20 cellular contexts compared by ENCODE assay signal in the genomic region with DNA sequence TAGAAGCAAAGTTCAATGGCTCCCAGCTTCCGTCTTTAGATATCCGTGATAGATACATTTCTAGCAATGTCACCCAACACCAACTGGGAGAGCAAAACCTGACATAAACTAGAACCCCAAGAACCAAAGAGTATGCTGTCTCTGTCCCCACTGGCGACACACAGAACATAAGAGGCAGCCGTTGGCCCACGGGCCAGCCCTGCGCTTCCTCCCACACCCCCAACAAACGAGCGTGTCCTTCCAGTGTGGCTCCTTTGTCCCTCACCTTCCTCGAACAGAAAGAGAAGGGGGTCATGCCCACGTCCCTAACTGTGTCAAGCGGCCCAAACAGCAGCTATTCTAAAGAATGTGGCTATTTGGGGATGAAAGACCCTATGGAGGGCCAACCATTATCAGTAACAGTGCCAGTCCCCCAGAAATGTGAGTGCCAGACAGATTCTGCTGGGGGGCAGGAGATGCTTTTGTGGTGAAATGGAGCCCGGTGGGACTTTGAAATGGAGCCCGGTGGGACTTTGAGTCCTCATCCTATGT.
DNase-seq lines count a peak whose midpoint lies in the region; ATAC-seq, FAIRE-seq and TF ChIP-seq lines count a peak whose summit lies in the region.
"Had no signal": no experiment of that assay in that cellular context is flagged by ENCODE, and none has a peak within 500 bp of the region (broad histone marks: within the 10 kb centered on the region; RNA-seq: fewer than 3 reads in every experiment).

No MANE protein-coding gene starts in this region.

- no peak overlapping the region for H3K27ac ChIP-seq in H1 (ENCODE audit: low read depth, low read length)
- H3K27ac ChIP-seq: 22Rv1 had no signal

- no peak overlapping the region for H4K91ac ChIP-seq in H1 (replicated peaks; ENCODE audit: insufficient read length, low read length)

- POLR2A ChIA-PET in activated CD4-positive, alpha-beta T cell treated with anti-CD3 and anti-CD28 coated beads for 36 hours (lab: Charles Lee): interaction anchor here (0.6 kb wide), 1 partner anchor 180 kb away, joined by 4 read pairs; no protein-coding TSS in a partner anchor
- POLR2A ChIA-PET in activated CD4-positive, alpha-beta T cell treated with anti-CD3 and anti-CD28 coated beads, Interleukin-2, amount 10 ng/mL, durations not matched to agents 7 days and 5 days (lab: Charles Lee): interaction anchor here (0.5 kb wide), 1 partner anchor 31 kb away, joined by 3 read pairs; no protein-coding TSS in a partner anchor
- POLR2A ChIA-PET in H1 (lab: Charles Lee; ENCODE audit: partially characterized antibody): no interaction called here
- POLR2A ChIA-PET in HEK293T (lab: Yijun Ruan, JAX): no interaction called here

- no peak overlapping the region for H3K4ac ChIP-seq in H1 (replicated peaks; ENCODE audit: insufficient read length, low read depth, low read length)

- 91% methylated on average over 13 of the region's 13 CpGs; no CpG with 5 or more reads in 1 of the 2 experiments for WGBS in H1 (ENCODE audit: extremely low coverage in 1 of 2, insufficient coverage in 1 of 2, insufficient read length in 1 of 2, insufficient replicate concordance in 2 of 2, low coverage in 1 of 2, low lambda C conversion rate in 2 of 2, missing lambda C conversion rate in 1 of 2), 2 experiments

- H2BK15ac ChIP-seq in H1 (ENCODE audit: low read length): 0 out of 2 replicates have a peak overlapping the region, but pooled peaks have one; percentile 66

- H3K27me3 Mint-ChIP-seq in activated CD4-positive, alpha-beta T cell treated with anti-CD3 and anti-CD28 coated beads for 36 hours: no peaks in the 10 kb centered on the region
- H3K27me3 Mint-ChIP-seq in activated CD4-positive, alpha-beta T cell treated with anti-CD3 and anti-CD28 coated beads, Interleukin-2, amount 10 ng/mL, durations not matched to agents 7 days and 5 days: no peaks in the 10 kb centered on the region
- no peaks in the 10 kb centered on the region for H3K27me3 Mint-ChIP-seq in stimulated activated naive CD8-positive, alpha-beta T cell treated with anti-CD3 and anti-CD28 coated beads, Interleukin-15, Interleukin-2, amounts not matched to agents 100 ng/mL and 50 ng/mL, for 24 hours

- TF ChIP-seq RAD21 in H1 (IDR thresholded peaks at IDR 0.05 in 1 of 2, conservative IDR thresholded peaks at IDR 0.05 in 1 of 2; ENCODE audit: low read depth in 2 of 2, low read length in 2 of 2): no peak

- no peak for FAIRE-seq in H1 (lab: Jason Lieb, UNC)
- FAIRE-seq: G401.6, GM12878 had no signal

- no peak for ATAC-seq in activated CD4-positive, alpha-beta T cell treated with anti-CD3 and anti-CD28 coated beads for 36 hours
- no peak for ATAC-seq in stimulated activated naive CD8-positive, alpha-beta T cell treated with anti-CD3 and anti-CD28 coated beads, Interleukin-15, Interleukin-2, amounts not matched to agents 100 U/mL and 50 U/mL, for 24 hours
- ATAC-seq: PC-3 had no signal

- no peaks in the 10 kb centered on the region for H3K79me1 ChIP-seq in H1 (ENCODE audit: low read depth, low read length)

- H3K4me3 ChIP-seq in H1 (ENCODE audit: extremely low read depth in 1 of 4, insufficient read depth in 2 of 4, low read depth in 3 of 4, low read length in 4 of 4) (no peak overlapping the region), BE2C (ENCODE audit: low read depth, low read length) (no peak overlapping the region)

- no peak overlapping the region for H3K4me2 ChIP-seq in H1 (ENCODE audit: insufficient read depth in 1 of 2, low read depth in 2 of 2, low read length in 2 of 2)

- H4K5ac ChIP-seq in H1 (ENCODE audit: insufficient read length, low read depth, low read length): no peak overlapping the region

- H4K20me1 ChIP-seq in H1 (replicated peaks in 1 of 2; ENCODE audit: control insufficient read depth in 1 of 2, insufficient read depth in 2 of 2, low read length in 2 of 2): no peaks in the 10 kb centered on the region

- CTCF ChIA-PET in activated CD4-positive, alpha-beta T cell treated with anti-CD3 and anti-CD28 coated beads for 36 hours (lab: Charles Lee): interaction anchor here (0.6 kb wide), 1 partner anchor 1426 kb away, joined by 3 read pairs; no protein-coding TSS in a partner anchor
- CTCF ChIA-PET in activated CD4-positive, alpha-beta T cell treated with anti-CD3 and anti-CD28 coated beads, Interleukin-2, amount 10 ng/mL, durations not matched to agents 7 days and 5 days (lab: Charles Lee): interaction anchor here (1.2 to 1.3 kb wide), 2 partner anchors 10 to 44 kb away, joined by 3 to 5 read pairs; no protein-coding TSS in a partner anchor
- CTCF ChIA-PET in H1 (lab: Charles Lee; ENCODE audit: partially characterized antibody) (interaction anchor here (1.8 to 3.8 kb wide), 2 partner anchors 12 to 16 kb away, joined by 5 to 22 read pairs; no protein-coding TSS in a partner anchor), HEK293T (lab: Yijun Ruan, JAX) (no interaction called here)

- TF ChIP-seq CTCF in H1 (IDR thresholded peaks at IDR 0.05; ENCODE audit: control extremely low read depth in 1 of 3, insufficient read depth in 1 of 3, low read depth in 1 of 3, low read length in 3 of 3) (no peak), BE2C (IDR thresholded peaks at IDR 0.05; ENCODE audit: low read depth, low read length) (no peak)

- H3K9ac ChIP-seq in H1 (replicated peaks in 1 of 4; ENCODE audit: extremely low read depth in 1 of 4, low read depth in 3 of 4, low read length in 3 of 4): no peak overlapping the region

- no peak overlapping the region for H3K18ac ChIP-seq in H1 (ENCODE audit: extremely low read depth, low read length)

- H3K79me2 ChIP-seq in H1 (ENCODE audit: control insufficient read depth in 1 of 2, insufficient read depth in 2 of 2, low read length in 2 of 2): no peaks in the 10 kb centered on the region

- no peak for DNase-seq in activated CD4-positive, alpha-beta T cell treated with anti-CD3 and anti-CD28 coated beads for 36 hours
- no peak for DNase-seq in activated CD4-positive, alpha-beta T cell treated with anti-CD3 and anti-CD28 coated beads, Interleukin-2, amount 10 ng/mL, durations not matched to agents 7 days and 5 days
- DNase-seq in stimulated activated naive CD8-positive, alpha-beta T cell treated with anti-CD3 and anti-CD28 coated beads, Interleukin-15, Interleukin-2, amounts not matched to agents 100 U/mL and 50 U/mL, for 24 hours: no peak
- DNase-seq in H1 (ENCODE audit: low read depth in 1 of 2, low spot score in 2 of 2) (peak in 1 of 2 experiments; percentile 26), HEK293T (ENCODE audit: extremely low spot score) (no peak), T1000 (lab: John Stamatoyannopoulos, UW) (no peak), BE2C (no peak)
- DNase-seq: DND-41, GOT3, KG1, NCI-H1436, NCI-H2029, NCI-H2171, NCI-H446 treated with DMSO at 0.1 percent for 48 hours, NCI-H748 treated with DMSO at 0.1 percent for 48 hours, PC-3 had no signal

- H4K8ac ChIP-seq in H1 (ENCODE audit: extremely low read depth, insufficient read depth, low read length): no peak overlapping the region

- H3K23me2 ChIP-seq in H1 (ENCODE audit: low read depth, low read length): peaks cover 2% of the 10 kb centered on the region; the same call in 1 of the 2 replicates

- no peak overlapping the region for H2BK12ac ChIP-seq in H1 (ENCODE audit: low read depth, low read length)

- no peak for TF ChIP-seq EP300 in H1 (IDR thresholded peaks at IDR 0.05; ENCODE audit: borderline replicate concordance in 1 of 2, low read depth in 2 of 2, low read length in 2 of 2)

- intact Hi-C loops in activated CD4-positive, alpha-beta T cell treated with anti-CD3 and anti-CD28 coated beads for 36 hours (cut with DNase I, micrococcal nuclease): loop anchor here (2.0 to 5.0 kb wide), 3 partner anchors 39 to 203 kb away; no protein-coding TSS in a partner anchor

- peak overlapping the region; percentile 40; the same call in 1 of the 2 replicates for H2BK20ac ChIP-seq in H1 (ENCODE audit: low read length)

- H3K4me1 Mint-ChIP-seq in activated CD4-positive, alpha-beta T cell treated with anti-CD3 and anti-CD28 coated beads for 36 hours: peaks cover 40% of the 10 kb centered on the region
- peaks cover 22% of the 10 kb centered on the region for H3K4me1 Mint-ChIP-seq in activated CD4-positive, alpha-beta T cell treated with anti-CD3 and anti-CD28 coated beads, Interleukin-2, amount 10 ng/mL, durations not matched to agents 7 days and 5 days
- peaks cover 46% of the 10 kb centered on the region for H3K4me1 Mint-ChIP-seq in stimulated activated naive CD8-positive, alpha-beta T cell treated with anti-CD3 and anti-CD28 coated beads, Interleukin-15, Interleukin-2, amounts not matched to agents 100 ng/mL and 50 ng/mL, for 24 hours (ENCODE audit: low read depth)

- H2AK5ac ChIP-seq in H1 (ENCODE audit: low read depth, low read length): no peak overlapping the region

- H3K23ac ChIP-seq in H1 (ENCODE audit: insufficient read length): no peak overlapping the region

- peaks cover 14 to 27% (median 22%) of the 10 kb centered on the region in 4 experiments for H3K4me1 ChIP-seq in H1 (replicated peaks in 1 of 4; ENCODE audit: control insufficient read depth in 3 of 4, insufficient read depth in 4 of 4, low read length in 3 of 4)
- H3K4me1 ChIP-seq in BE2C: no peaks in the 10 kb centered on the region

- H3K9me3 ChIP-seq in H1 (ENCODE audit: insufficient read depth in 2 of 2, low read depth in 1 of 2, low read length in 1 of 2) (no peaks in the 10 kb centered on the region), BE2C (no peaks in the 10 kb centered on the region)

- H2BK5ac ChIP-seq in H1 (ENCODE audit: low read depth, low read length): no peak overlapping the region; the same call in 1 of the 2 replicates

- H3K36me3 ChIP-seq in H1 (ENCODE audit: control insufficient read depth in 2 of 4, insufficient read depth in 4 of 4, low read length in 3 of 4) (no peaks in the 10 kb centered on the region), BE2C (no peaks in the 10 kb centered on the region)

- no peaks in the 10 kb centered on the region for H3K36me3 Mint-ChIP-seq in activated CD4-positive, alpha-beta T cell treated with anti-CD3 and anti-CD28 coated beads for 36 hours (ENCODE audit: low read depth)
- H3K36me3 Mint-ChIP-seq in activated CD4-positive, alpha-beta T cell treated with anti-CD3 and anti-CD28 coated beads, Interleukin-2, amount 10 ng/mL, durations not matched to agents 7 days and 5 days (ENCODE audit: low read depth): no peaks in the 10 kb centered on the region
- no peaks in the 10 kb centered on the region for H3K36me3 Mint-ChIP-seq in stimulated activated naive CD8-positive, alpha-beta T cell treated with anti-CD3 and anti-CD28 coated beads, Interleukin-15, Interleukin-2, amounts not matched to agents 100 ng/mL and 50 ng/mL, for 24 hours (ENCODE audit: low read depth)

- peak overlapping the region; percentile 95 for H3K27ac Mint-ChIP-seq in activated CD4-positive, alpha-beta T cell treated with anti-CD3 and anti-CD28 coated beads for 36 hours
- no peak overlapping the region for H3K27ac Mint-ChIP-seq in activated CD4-positive, alpha-beta T cell treated with anti-CD3 and anti-CD28 coated beads, Interleukin-2, amount 10 ng/mL, durations not matched to agents 7 days and 5 days
- H3K27ac Mint-ChIP-seq in stimulated activated naive CD8-positive, alpha-beta T cell treated with anti-CD3 and anti-CD28 coated beads, Interleukin-15, Interleukin-2, amounts not matched to agents 100 ng/mL and 50 ng/mL, for 24 hours: peak overlapping the region; percentile 92

- H3K4me3 Mint-ChIP-seq in activated CD4-positive, alpha-beta T cell treated with anti-CD3 and anti-CD28 coated beads for 36 hours: no peak overlapping the region
- H3K4me3 Mint-ChIP-seq in activated CD4-positive, alpha-beta T cell treated with anti-CD3 and anti-CD28 coated beads, Interleukin-2, amount 10 ng/mL, durations not matched to agents 7 days and 5 days: no peak overlapping the region
- H3K4me3 Mint-ChIP-seq in stimulated activated naive CD8-positive, alpha-beta T cell treated with anti-CD3 and anti-CD28 coated beads, Interleukin-15, Interleukin-2, amounts not matched to agents 100 ng/mL and 50 ng/mL, for 24 hours: no peak overlapping the region

- TF ChIP-seq POLR2A in H1 (IDR thresholded peaks at IDR 0.05; ENCODE audit: control extremely low read depth in 1 of 2, low read depth in 2 of 2, low read length in 2 of 2): no peak

- H2BK120ac ChIP-seq in H1 (replicated peaks; ENCODE audit: low read depth, low read length): no peak overlapping the region

- H2AFZ ChIP-seq in H1 (ENCODE audit: low read length): no peak overlapping the region

- H3K56ac ChIP-seq in H1 (replicated peaks; ENCODE audit: insufficient read length, low read depth, low read length): no peak overlapping the region

- no peak overlapping the region for H3K14ac ChIP-seq in H1 (ENCODE audit: insufficient read length)

- no peaks in the 10 kb centered on the region for H3K9me3 Mint-ChIP-seq in activated CD4-positive, alpha-beta T cell treated with anti-CD3 and anti-CD28 coated beads for 36 hours (ENCODE audit: low read depth)
- H3K9me3 Mint-ChIP-seq in activated CD4-positive, alpha-beta T cell treated with anti-CD3 and anti-CD28 coated beads, Interleukin-2, amount 10 ng/mL, durations not matched to agents 7 days and 5 days: no peaks in the 10 kb centered on the region
- H3K9me3 Mint-ChIP-seq in stimulated activated naive CD8-positive, alpha-beta T cell treated with anti-CD3 and anti-CD28 coated beads, Interleukin-15, Interleukin-2, amounts not matched to agents 100 ng/mL and 50 ng/mL, for 24 hours: no peaks in the 10 kb centered on the region

- H3K27me3 ChIP-seq in H1 (replicated peaks in 1 of 4; ENCODE audit: control insufficient read depth in 3 of 4, extremely low read depth in 1 of 4, insufficient read depth in 3 of 4, low read length in 3 of 4) (no peaks in the 10 kb centered on the region), BE2C (no peaks in the 10 kb centered on the region)

Comparison
In these comparisons a context has a peak if more than half of its experiments do, and no peak if none do; other contexts are left out.
1. POLR2A ChIA-PET loops: an anchor here in activated CD4-positive, alpha-beta T cell treated with anti-CD3 and anti-CD28 coated beads for 36 hours (0.6 kb wide) and activated CD4-positive, alpha-beta T cell treated with anti-CD3 and anti-CD28 coated beads, Interleukin-2, amount 10 ng/mL, durations not matched to agents 7 days and 5 days (0.5 kb wide); none called in H1 and HEK293T.